Comparison of ENCODE assay signal across 8 cellular contexts in genomic region chr6:26240981-26241770, GRCh38.
DNase-seq lines count a peak whose midpoint lies in the region; ATAC-seq and TF ChIP-seq lines count a peak whose summit lies in the region.

No MANE protein-coding gene starts in this region.

- no peaks in the 10 kb centered on the region for H3K36me3 Mint-ChIP-seq in endodermal cell (ENCODE audit: low read depth)

- H3K4me1 Mint-ChIP-seq in endodermal cell = peaks cover 33% of the 10 kb centered on the region

- in situ Hi-C loops in GM23248 (cut with MboI) = no loop called here

- H3K27ac Mint-ChIP-seq in endodermal cell = no peak overlapping the region

- no peak for TF ChIP-seq CTCF in endodermal cell (conservative IDR thresholded peaks at IDR 0.05)

- peaks cover 37% of the 10 kb centered on the region for H3K27me3 Mint-ChIP-seq in endodermal cell (ENCODE audit: insufficient read depth)

- DNase-seq in GM23248 (peak; percentile 67), endodermal cell (peak; percentile 54), non-pigmented ciliary epithelial cell (ENCODE audit: low read depth) (peak; percentile 68), Karpas-422 (no peak), NCI-H226 (no peak)
- DNase-seq in activated CD4-positive, alpha-beta T cell treated with anti-CD3 and anti-CD28 coated beads for 48 hours = peak; percentile 86

- no peaks in the 10 kb centered on the region for H3K36me3 ChIP-seq in GM23248 (ENCODE audit: low read depth)
- no peaks in the 10 kb centered on the region for H3K36me3 ChIP-seq in endodermal cell (ENCODE audit: control insufficient read depth, insufficient read depth, low read length)
- no peaks in the 10 kb centered on the region for H3K36me3 ChIP-seq in Karpas-422 (ENCODE audit: insufficient read depth, low read length)

- H3K4me2 ChIP-seq in GM23248 (ENCODE audit: unreplicated experiment) (peak overlapping the region; percentile 83), Karpas-422 (ENCODE audit: low read depth, low read length, poor library complexity, severe bottlenecking) (no peak overlapping the region)

- H3K9ac ChIP-seq in GM23248 (peak overlapping the region; percentile 76), endodermal cell (ENCODE audit: extremely low read depth, low read length, poor library complexity, severe bottlenecking) (no peak overlapping the region), Karpas-422 (ENCODE audit: low read length) (no peak overlapping the region)

- H3K4me1 ChIP-seq in GM23248 (ENCODE audit: insufficient read depth) (no peaks in the 10 kb centered on the region), endodermal cell (ENCODE audit: control insufficient read depth, insufficient read depth, low read length) (peaks cover 14% of the 10 kb centered on the region), Karpas-422 (ENCODE audit: low read length) (no peaks in the 10 kb centered on the region)

- H3K27me3 ChIP-seq in GM23248 (replicated peaks; ENCODE audit: insufficient read depth) (no peaks in the 10 kb centered on the region), endodermal cell (ENCODE audit: control insufficient read depth, insufficient read depth, low read length, poor library complexity, severe bottlenecking) (peaks cover 39% of the 10 kb centered on the region), Karpas-422 (ENCODE audit: low read length) (no peaks in the 10 kb centered on the region)

- H4K20me1 ChIP-seq in GM23248 (ENCODE audit: insufficient read depth) (no peaks in the 10 kb centered on the region), Karpas-422 (ENCODE audit: insufficient read depth, low read depth, low read length) (no peaks in the 10 kb centered on the region)

- H3K9me2 ChIP-seq in GM23248 (ENCODE audit: insufficient read depth) (no peaks in the 10 kb centered on the region), Karpas-422 (replicated peaks; ENCODE audit: insufficient read depth, low read length) (no peaks in the 10 kb centered on the region)

- H3K4me3 ChIP-seq in GM23248 (peak overlapping the region; percentile 74), endodermal cell (ENCODE audit: low read length) (peak overlapping the region; percentile 56), Karpas-422 (ENCODE audit: low read length) (no peak overlapping the region)

- no peaks in the 10 kb centered on the region for H3K79me2 ChIP-seq in GM23248 (ENCODE audit: insufficient read depth)
- H3K79me2 ChIP-seq in Karpas-422 (ENCODE audit: low read length) = no peaks in the 10 kb centered on the region

- no peak for ATAC-seq in GM18868 (IDR thresholded peaks at IDR 0.05; ENCODE audit: unreplicated experiment)
- ATAC-seq in HG03045 (IDR thresholded peaks at IDR 0.05; ENCODE audit: unreplicated experiment) = no peak

- peak overlapping the region; percentile 95 for H2AFZ ChIP-seq in GM23248
- H2AFZ ChIP-seq in Karpas-422 (ENCODE audit: low read length) = no peak overlapping the region

- 30 to 32% methylated on average over 34 to 35 of the region's 35 CpGs for WGBS in GM23248 (ENCODE audit: low coverage in 1 of 2, low lambda C conversion rate in 2 of 2, missing lambda C conversion rate in 2 of 2), 2 experiments
- WGBS in endodermal cell (ENCODE audit: insufficient coverage in 1 of 2, insufficient read length in 1 of 2), 2 experiments = 89 to 90% methylated on average over 34 to 35 of the region's 35 CpGs

- no peaks in the 10 kb centered on the region for H3F3A ChIP-seq in GM23248 (ENCODE audit: insufficient read depth)

- H3K9me3 ChIP-seq in GM23248 (ENCODE audit: low read depth) (no peaks in the 10 kb centered on the region), endodermal cell (ENCODE audit: control insufficient read depth, low read length) (peaks cover 3% of the 10 kb centered on the region), Karpas-422 (ENCODE audit: low read length) (no peaks in the 10 kb centered on the region)

- no peak overlapping the region for H3K4me3 Mint-ChIP-seq in endodermal cell

- H3K27ac ChIP-seq in GM23248 (peak overlapping the region; percentile 74), endodermal cell (ENCODE audit: low read depth, low read length) (no peak overlapping the region), Karpas-422 (ENCODE audit: low read length) (no peak overlapping the region)

- peaks cover 4% of the 10 kb centered on the region for H3K9me3 Mint-ChIP-seq in endodermal cell

Comparison
In these comparisons a context has a peak if more than half of its experiments do, and no peak if none do; other contexts are left out.
1. DNase-seq: peak in GM23248 (single experiment), activated CD4-positive, alpha-beta T cell treated with anti-CD3 and anti-CD28 coated beads for 48 hours (single experiment), endodermal cell (single experiment) and non-pigmented ciliary epithelial cell (single experiment); none in Karpas-422 (single experiment) and NCI-H226 (single experiment).